18 cellular contexts compared by ENCODE assay signal in the genomic region with DNA sequence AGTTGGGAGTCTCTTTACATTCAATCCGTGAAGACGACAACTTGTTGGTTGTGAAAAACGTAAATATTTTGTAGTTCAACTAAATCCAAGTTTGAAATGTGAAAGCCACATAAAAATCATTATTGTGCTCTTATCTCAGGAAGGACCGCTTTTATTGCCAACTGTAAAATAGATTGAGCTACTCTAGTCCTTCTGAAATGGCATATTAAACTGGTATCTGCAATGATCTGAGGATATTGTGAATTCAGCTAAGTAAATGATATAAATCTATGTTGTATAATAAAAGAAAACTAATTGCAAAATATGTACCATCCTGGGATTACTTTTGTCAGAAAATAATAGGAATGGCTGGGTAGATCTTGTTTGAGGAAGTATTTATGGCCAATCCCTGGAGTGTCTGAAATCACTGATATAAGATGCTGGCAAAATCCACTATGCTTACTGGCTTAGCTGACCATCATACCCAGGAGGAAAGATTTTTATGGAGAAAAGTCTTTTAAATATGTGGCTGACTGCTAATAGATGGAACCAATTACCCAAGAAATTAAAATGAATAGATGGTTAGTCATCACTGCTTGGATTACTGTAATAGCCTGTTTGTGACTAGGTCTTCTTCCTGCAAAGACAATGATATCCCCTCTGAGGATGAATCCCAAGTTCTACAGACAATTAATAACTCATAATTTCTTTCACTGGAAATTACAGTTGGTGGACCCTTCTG.
"Had no signal": no experiment of that assay in that cellular context is flagged by ENCODE, and none has a peak within 500 bp of the region (broad histone marks: within the 10 kb centered on the region; RNA-seq: fewer than 3 reads in every experiment).

No MANE protein-coding gene starts in this region.

- H3K36me3 Mint-ChIP-seq: activated naive CD8-positive, alpha-beta T cell treated with anti-CD3 and anti-CD28 coated beads for 36 hours; stimulated activated effector memory CD8-positive, alpha-beta T cell treated with anti-CD3 and anti-CD28 coated beads, Interleukin-12 subunit alpha, Interleukin-12 subunit beta, amount 100 ng/mL, for 72 hours had no signal

- H3K27ac ChIP-seq: brain microvascular endothelial cell, left lung, neutrophil, parathyroid adenoma, thyroid gland had no signal

- DNase-seq: activated B cell treated with CpG ODN at 0.5 μM for 24 hours; activated CD4-positive, alpha-beta T cell treated with anti-CD3 and anti-CD28 coated beads, Interleukin-2, amount 10 ng/mL, durations not matched to agents 24 days and 14 days; activated naive CD8-positive, alpha-beta T cell treated with anti-CD3 and anti-CD28 coated beads for 36 hours; brain microvascular endothelial cell; cortex of kidney; effector CD4-positive, alpha-beta T cell; left lung; mammary epithelial cell; mucosa of descending colon; naive thymus-derived CD4-positive, alpha-beta T cell; T-helper 2 cell; thyroid gland had no signal

- H3K9me3 Mint-ChIP-seq: activated B cell treated with CpG ODN at 0.5 μM for 24 hours; activated CD4-positive, alpha-beta T cell treated with anti-CD3 and anti-CD28 coated beads, Interleukin-2, amount 10 ng/mL, durations not matched to agents 24 days and 14 days; activated T-helper 1 cell treated with anti-CD3 and anti-CD28 coated beads, Interleukin-12 subunit alpha, Interleukin-12 subunit beta, Interleukin-2, Interleukin-4 antibody, amounts not matched to agents 30 ng/mL and 10 ng/mL and 1 ng/mL, durations not matched to agents 14 hours and 24 hours and 36 hours had no signal

- H3K4me3 Mint-ChIP-seq: activated B cell treated with CpG ODN at 0.5 μM for 24 hours; activated CD4-positive, alpha-beta T cell treated with anti-CD3 and anti-CD28 coated beads, Interleukin-2, amount 10 ng/mL, durations not matched to agents 24 days and 14 days; activated naive CD8-positive, alpha-beta T cell treated with anti-CD3 and anti-CD28 coated beads for 36 hours; activated T-helper 1 cell treated with anti-CD3 and anti-CD28 coated beads, Interleukin-12 subunit alpha, Interleukin-12 subunit beta, Interleukin-2, Interleukin-4 antibody, amounts not matched to agents 30 ng/mL and 10 ng/mL and 1 ng/mL, durations not matched to agents 14 hours and 24 hours and 36 hours; naive thymus-derived CD4-positive, alpha-beta T cell; stimulated activated effector memory CD8-positive, alpha-beta T cell treated with anti-CD3 and anti-CD28 coated beads, Interleukin-12 subunit alpha, Interleukin-12 subunit beta, amount 100 ng/mL, for 72 hours had no signal

- H3K27me3 ChIP-seq: brain microvascular endothelial cell, left lung, neutrophil, thyroid gland had no signal

- H3K9ac ChIP-seq: parathyroid adenoma had no signal

- FAIRE-seq: endothelial cell of umbilical vein, keratinocyte had no signal

- H2AFZ ChIP-seq: parathyroid adenoma had no signal

- H3K79me2 ChIP-seq: parathyroid adenoma had no signal

- H3K4me1 Mint-ChIP-seq: activated B cell treated with CpG ODN at 0.5 μM for 24 hours; activated CD4-positive, alpha-beta T cell treated with anti-CD3 and anti-CD28 coated beads, Interleukin-2, amount 10 ng/mL, durations not matched to agents 24 days and 14 days; activated naive CD8-positive, alpha-beta T cell treated with anti-CD3 and anti-CD28 coated beads for 36 hours; naive thymus-derived CD4-positive, alpha-beta T cell; stimulated activated effector memory CD8-positive, alpha-beta T cell treated with anti-CD3 and anti-CD28 coated beads, Interleukin-12 subunit alpha, Interleukin-12 subunit beta, amount 100 ng/mL, for 72 hours had no signal

- H3K9me3 ChIP-seq: neutrophil, thyroid gland had no signal

- ATAC-seq: left lung; mucosa of descending colon; naive thymus-derived CD4-positive, alpha-beta T cell; stimulated activated effector memory CD8-positive, alpha-beta T cell treated with anti-CD3 and anti-CD28 coated beads, Interleukin-12 subunit alpha, Interleukin-12 subunit beta, amount 100 ng/mL, for 72 hours had no signal

- H3K27ac Mint-ChIP-seq: activated B cell treated with CpG ODN at 0.5 μM for 24 hours; activated CD4-positive, alpha-beta T cell treated with anti-CD3 and anti-CD28 coated beads, Interleukin-2, amount 10 ng/mL, durations not matched to agents 24 days and 14 days; activated naive CD8-positive, alpha-beta T cell treated with anti-CD3 and anti-CD28 coated beads for 36 hours; activated T-helper 1 cell treated with anti-CD3 and anti-CD28 coated beads, Interleukin-12 subunit alpha, Interleukin-12 subunit beta, Interleukin-2, Interleukin-4 antibody, amounts not matched to agents 30 ng/mL and 10 ng/mL and 1 ng/mL, durations not matched to agents 14 hours and 24 hours and 36 hours; naive thymus-derived CD4-positive, alpha-beta T cell; stimulated activated effector memory CD8-positive, alpha-beta T cell treated with anti-CD3 and anti-CD28 coated beads, Interleukin-12 subunit alpha, Interleukin-12 subunit beta, amount 100 ng/mL, for 72 hours had no signal

- H3K27me3 Mint-ChIP-seq: activated CD4-positive, alpha-beta T cell treated with anti-CD3 and anti-CD28 coated beads, Interleukin-2, amount 10 ng/mL, durations not matched to agents 24 days and 14 days had no signal

- H3K36me3 ChIP-seq: brain microvascular endothelial cell, left lung, neutrophil, thyroid gland had no signal

- H3K4me3 ChIP-seq: left lung, mucosa of descending colon, thyroid gland had no signal

- H3K4me1 ChIP-seq: left lung, parathyroid adenoma, thyroid gland had no signal
